In the genomic region with DNA sequence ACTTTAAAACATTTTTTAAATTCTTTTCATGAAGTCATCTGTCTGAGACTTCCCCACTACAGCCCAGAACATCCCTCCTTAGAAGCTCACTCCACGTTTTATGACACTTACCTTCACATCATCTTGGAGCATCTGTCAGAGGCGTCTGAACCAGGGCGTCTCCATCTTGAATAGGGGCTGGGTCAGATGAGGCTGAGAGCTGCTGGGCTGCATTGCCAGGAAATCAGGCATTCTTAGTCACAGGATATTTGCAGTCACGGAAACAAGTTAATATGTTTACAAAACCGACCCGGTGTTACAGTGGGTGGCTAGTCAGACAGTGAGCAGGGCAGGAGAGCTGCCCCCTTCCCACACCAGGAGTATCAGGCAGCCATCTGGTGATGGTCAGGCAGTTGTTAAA, we compare ENCODE assay signal across 1 cellular context.
TF ChIP-seq lines count a peak whose summit lies in the region.

No MANE protein-coding gene starts in this region.

TF ChIP-seq in SK-N-SH treated with all-trans-retinoic acid at 6 μM for 48 hours, 23 proteins besides CTCF, POLR2A, EP300 and RAD21 (continued from another document):
- TF ChIP-seq, protein P1, sequence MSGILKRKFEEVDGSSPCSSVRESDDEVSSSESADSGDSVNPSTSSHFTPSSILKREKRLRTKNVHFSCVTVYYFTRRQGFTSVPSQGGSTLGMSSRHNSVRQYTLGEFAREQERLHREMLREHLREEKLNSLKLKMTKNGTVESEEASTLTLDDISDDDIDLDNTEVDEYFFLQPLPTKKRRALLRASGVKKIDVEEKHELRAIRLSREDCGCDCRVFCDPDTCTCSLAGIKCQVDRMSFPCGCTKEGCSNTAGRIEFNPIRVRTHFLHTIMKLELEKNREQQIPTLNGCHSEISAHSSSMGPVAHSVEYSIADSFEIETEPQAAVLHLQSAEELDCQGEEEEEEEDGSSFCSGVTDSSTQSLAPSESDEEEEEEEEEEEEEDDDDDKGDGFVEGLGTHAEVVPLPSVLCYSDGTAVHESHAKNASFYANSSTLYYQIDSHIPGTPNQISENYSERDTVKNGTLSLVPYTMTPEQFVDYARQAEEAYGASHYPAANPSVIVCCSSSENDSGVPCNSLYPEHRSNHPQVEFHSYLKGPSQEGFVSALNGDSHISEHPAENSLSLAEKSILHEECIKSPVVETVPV (CRISPR knock-in tag; IDR thresholded peaks at IDR 0.05) = no peak
- no peak for TF ChIP-seq GLIS3 (CRISPR knock-in tag; IDR thresholded peaks at IDR 0.05)
- TF ChIP-seq OSR1 (CRISPR knock-in tag; IDR thresholded peaks at IDR 0.05) = peak; percentile 96
- TF ChIP-seq POU6F1 (CRISPR knock-in tag; IDR thresholded peaks at IDR 0.05; ENCODE audit: borderline replicate concordance, low read depth) = no peak
